Comparison of ENCODE assay signal across 1 cellular context in the genomic region with DNA sequence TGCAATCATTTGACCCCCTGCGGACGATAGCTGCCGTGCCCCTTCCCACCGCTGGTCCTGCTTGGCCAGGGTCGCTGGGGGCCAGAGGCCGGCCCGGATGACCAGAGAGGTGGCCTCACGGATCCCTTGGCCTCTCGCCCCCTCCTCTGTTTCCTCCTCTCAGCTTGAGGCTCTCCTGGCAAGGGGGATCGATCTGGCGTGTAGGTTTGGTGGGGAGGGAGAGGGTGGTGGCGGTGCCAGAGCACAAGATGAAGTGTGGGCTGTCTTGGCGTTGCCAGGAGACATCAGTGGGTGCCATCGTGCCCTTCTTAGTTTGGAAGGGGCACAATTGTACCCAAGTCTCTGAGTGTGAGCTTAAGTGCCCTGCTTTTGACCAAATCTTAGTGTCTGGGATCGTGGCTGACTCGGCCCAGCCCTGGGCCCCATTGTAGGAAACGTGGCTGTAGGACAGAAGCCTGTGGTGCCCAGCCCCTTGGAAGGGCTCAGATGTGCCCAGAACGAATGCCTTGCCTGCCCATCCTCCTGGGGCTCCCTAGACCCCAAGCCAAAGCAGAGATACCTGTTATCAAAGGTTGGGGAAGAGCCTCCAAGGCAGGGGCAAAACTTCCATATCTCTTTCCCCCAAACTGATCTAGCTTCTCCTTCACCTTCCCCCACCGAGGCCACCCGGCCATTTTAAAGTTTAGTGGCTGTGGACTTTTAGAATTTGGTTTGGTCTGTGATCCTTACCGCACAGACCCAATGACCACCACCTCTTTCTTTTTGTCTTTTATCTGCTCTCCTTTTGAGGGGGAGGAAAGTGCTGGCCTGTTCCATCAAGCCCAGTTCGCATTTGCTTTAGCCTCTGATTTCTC.
TF ChIP-seq lines count a peak whose summit lies in the region.

No MANE protein-coding gene starts in this region.

TF ChIP-seq in HCT116, 20 proteins besides CTCF, POLR2A, EP300 and RAD21:
- TF ChIP-seq JUND (IDR thresholded peaks at IDR 0.05) (no peak), YY1 (IDR thresholded peaks at IDR 0.05; ENCODE audit: extremely low read depth, insufficient replicate concordance, low read depth, low read length) (no peak), ELF1 (IDR thresholded peaks at IDR 0.05; ENCODE audit: borderline replicate concordance, low read depth) (no peak), TCF7L2 (IDR thresholded peaks at IDR 0.05; ENCODE audit: borderline replicate concordance, extremely low read depth, insufficient read depth, insufficient read length) (no peak), EZH2phosphoT487 (IDR thresholded peaks at IDR 0.05; ENCODE audit: borderline replicate concordance) (no peak), ZNF274 (IDR thresholded peaks at IDR 0.05; ENCODE audit: low read depth, low read length) (no peak), SIN3A (IDR thresholded peaks at IDR 0.05; ENCODE audit: low read depth) (no peak), FOSL1 (IDR thresholded peaks at IDR 0.05; ENCODE audit: low read depth) (no peak), EGR1 (IDR thresholded peaks at IDR 0.05; ENCODE audit: low read depth) (no peak), ZFX (IDR thresholded peaks at IDR 0.05) (no peak), SP1 (IDR thresholded peaks at IDR 0.05; ENCODE audit: low read depth) (no peak), SRF (IDR thresholded peaks at IDR 0.05; ENCODE audit: low read depth) (no peak), CEBPB (IDR thresholded peaks at IDR 0.05; ENCODE audit: low read depth) (no peak)
- TF ChIP-seq, protein P1, sequence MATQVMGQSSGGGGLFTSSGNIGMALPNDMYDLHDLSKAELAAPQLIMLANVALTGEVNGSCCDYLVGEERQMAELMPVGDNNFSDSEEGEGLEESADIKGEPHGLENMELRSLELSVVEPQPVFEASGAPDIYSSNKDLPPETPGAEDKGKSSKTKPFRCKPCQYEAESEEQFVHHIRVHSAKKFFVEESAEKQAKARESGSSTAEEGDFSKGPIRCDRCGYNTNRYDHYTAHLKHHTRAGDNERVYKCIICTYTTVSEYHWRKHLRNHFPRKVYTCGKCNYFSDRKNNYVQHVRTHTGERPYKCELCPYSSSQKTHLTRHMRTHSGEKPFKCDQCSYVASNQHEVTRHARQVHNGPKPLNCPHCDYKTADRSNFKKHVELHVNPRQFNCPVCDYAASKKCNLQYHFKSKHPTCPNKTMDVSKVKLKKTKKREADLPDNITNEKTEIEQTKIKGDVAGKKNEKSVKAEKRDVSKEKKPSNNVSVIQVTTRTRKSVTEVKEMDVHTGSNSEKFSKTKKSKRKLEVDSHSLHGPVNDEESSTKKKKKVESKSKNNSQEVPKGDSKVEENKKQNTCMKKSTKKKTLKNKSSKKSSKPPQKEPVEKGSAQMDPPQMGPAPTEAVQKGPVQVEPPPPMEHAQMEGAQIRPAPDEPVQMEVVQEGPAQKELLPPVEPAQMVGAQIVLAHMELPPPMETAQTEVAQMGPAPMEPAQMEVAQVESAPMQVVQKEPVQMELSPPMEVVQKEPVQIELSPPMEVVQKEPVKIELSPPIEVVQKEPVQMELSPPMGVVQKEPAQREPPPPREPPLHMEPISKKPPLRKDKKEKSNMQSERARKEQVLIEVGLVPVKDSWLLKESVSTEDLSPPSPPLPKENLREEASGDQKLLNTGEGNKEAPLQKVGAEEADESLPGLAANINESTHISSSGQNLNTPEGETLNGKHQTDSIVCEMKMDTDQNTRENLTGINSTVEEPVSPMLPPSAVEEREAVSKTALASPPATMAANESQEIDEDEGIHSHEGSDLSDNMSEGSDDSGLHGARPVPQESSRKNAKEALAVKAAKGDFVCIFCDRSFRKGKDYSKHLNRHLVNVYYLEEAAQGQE (IDR thresholded peaks at IDR 0.05; ENCODE audit: low read depth) = no peak
- TF ChIP-seq, protein P2, sequence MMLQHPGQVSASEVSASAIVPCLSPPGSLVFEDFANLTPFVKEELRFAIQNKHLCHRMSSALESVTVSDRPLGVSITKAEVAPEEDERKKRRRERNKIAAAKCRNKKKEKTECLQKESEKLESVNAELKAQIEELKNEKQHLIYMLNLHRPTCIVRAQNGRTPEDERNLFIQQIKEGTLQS (IDR thresholded peaks at IDR 0.05) = no peak
